In genomic region chr11:45771194-45771941, GRCh38 we compare ENCODE assay signal across 8 cellular contexts. TPM values are rescaled to one million over a fixed set of nuclear protein-coding genes. Genes with fewer than 3 reads are reported as not detected.
DNase-seq lines count a peak whose midpoint lies in the region; ATAC-seq and TF ChIP-seq lines count a peak whose summit lies in the region.

No MANE protein-coding gene starts in this region.

- peak overlapping the region; percentile 14; the same call in 1 of the 2 replicates for H3K9ac ChIP-seq in MM.1S (ENCODE audit: low read length)

- H3K4me2 ChIP-seq in MM.1S (ENCODE audit: low read depth, low read length), result peak overlapping the region; percentile 88

- no peaks in the 10 kb centered on the region for H3K9me2 ChIP-seq in MM.1S (replicated peaks; ENCODE audit: insufficient read depth, low read length)

- no peaks in the 10 kb centered on the region for H4K20me1 ChIP-seq in MM.1S (ENCODE audit: insufficient read depth, low read length)

- H3K27me3 ChIP-seq in HAP-1 (ENCODE audit: low read depth), result peaks cover 4% of the 10 kb centered on the region; the same call in 1 of the 2 replicates
- peaks cover 24% of the 10 kb centered on the region; the same call in 1 of the 2 replicates for H3K27me3 ChIP-seq in MM.1S (replicated peaks; ENCODE audit: insufficient read depth, low read length)

- no peaks in the 10 kb centered on the region for H3K79me2 ChIP-seq in MM.1S (ENCODE audit: low read length)

- no peaks in the 10 kb centered on the region for H3K36me3 ChIP-seq in HAP-1 (replicated peaks)
- H3K36me3 ChIP-seq in MM.1S (replicated peaks; ENCODE audit: insufficient read depth, low read length), result no peaks in the 10 kb centered on the region

- in situ Hi-C loops in HAP-1 (cut with MboI; ENCODE audit: low sequenced_read_pairs) (loop anchor here (10.0 to 25.0 kb wide), 3 partner anchors 407 to 834 kb away; partner anchors contain the start of gene PRDM11), astrocyte of the cerebellum (cut with HindIII; ENCODE audit: low sequenced_read_pairs) (no loop called here)

- peak; percentile 85 for TF ChIP-seq CTCF in MM.1S (IDR thresholded peaks at IDR 0.05; ENCODE audit: low read length)
- peak; percentile 97 for TF ChIP-seq CTCF in astrocyte of the cerebellum (IDR thresholded peaks at IDR 0.05; ENCODE audit: low read depth, low read length, missing control alignments)

- peak; percentile 87 for ATAC-seq in sciatic nerve
- no peak for ATAC-seq in GM21737 (IDR thresholded peaks at IDR 0.05; ENCODE audit: unreplicated experiment)

- H2AFZ ChIP-seq in MM.1S (ENCODE audit: low read length), result peak overlapping the region; percentile 96

- peak overlapping the region; percentile 29 for H3K4me3 ChIP-seq in HAP-1
- peak overlapping the region; percentile 68 for H3K4me3 ChIP-seq in MM.1S (ENCODE audit: low read length)
- H3K4me3 ChIP-seq in astrocyte of the cerebellum (ENCODE audit: low read depth, low read length), result peak overlapping the region; percentile 43

- H3K4me1 ChIP-seq in HAP-1 (peaks cover 4% of the 10 kb centered on the region; the same call in 1 of the 2 replicates), MM.1S (ENCODE audit: low read length) (no peaks in the 10 kb centered on the region)

- no peaks in the 10 kb centered on the region for H3K9me3 ChIP-seq in HAP-1
- no peaks in the 10 kb centered on the region for H3K9me3 ChIP-seq in MM.1S (replicated peaks; ENCODE audit: insufficient read depth, low read length)

- no peaks in the 10 kb centered on the region for H3F3A ChIP-seq in MM.1S (ENCODE audit: insufficient read depth, low read length)

- no peak overlapping the region for H3K27ac ChIP-seq in MM.1S (ENCODE audit: low read length)

- intact Hi-C loops in sciatic nerve (cut with DNase I), result no loop called here

- DNase-seq in GM04503 (ENCODE audit: low read depth) (peak; percentile 15), HAP-1 (ENCODE audit: low spot score in 2 of 2) (peak; percentile 42 to 81), MM.1S (peak; percentile 60), T-helper 2 cell (peak; percentile 38 to 70 (median 55)), astrocyte of the cerebellum (ENCODE audit: low read depth) (peak; percentile 6), hypothalamus (lab: John Stamatoyannopoulos, UW) (peak in 45 of 51 donors; percentile 11 to 87 (median 58)), sciatic nerve (ENCODE audit: low spot score) (peak; percentile 82)

RNA-seq across cellular contexts. Expression of gene SLC35C1, which starts 33.6 kb away (rescaled TPM):
- 12.0 TPM for total RNA-seq in sciatic nerve

Comparison
In these comparisons a context has a peak if more than half of its experiments do, and no peak if none do; other contexts are left out.
1. DNase-seq: peak in every context shown above with its lines; median percentile 82 in sciatic nerve; 62 in HAP-1; 60 in MM.1S; 58 in hypothalamus; 55 in T-helper 2 cell; 15 in GM04503; 6 in astrocyte of the cerebellum.